Comparison of ENCODE assay signal across 10 cellular contexts in genomic region chr3:115341208-115341607, GRCh38.
DNase-seq lines count a peak whose midpoint lies in the region; ATAC-seq and TF ChIP-seq lines count a peak whose summit lies in the region.
"Had no signal": no experiment of that assay in that cellular context is flagged by ENCODE, and none has a peak within 500 bp of the region (broad histone marks: within the 10 kb centered on the region; RNA-seq: fewer than 3 reads in every experiment).

No MANE protein-coding gene starts in this region.

- peak; percentile 63 for DNase-seq in AG10803 (ENCODE audit: low read depth)
- peak; percentile 60 for DNase-seq in HFF-Myc (ENCODE audit: extremely low read depth, low read depth)
- DNase-seq in SW480 (ENCODE audit: low spot score): peak; percentile 56
- DNase-seq in hepatic stellate cell (ENCODE audit: low spot score): peak; percentile 6
- DNase-seq in DMS79 treated with DMSO at 0.1 percent for 48 hours (lab: John Stamatoyannopoulos, UW): no peak
- DNase-seq in esophagus muscularis mucosa (ENCODE audit: extremely low spot score): no peak
- no peak for DNase-seq in NK-92 (lab: John Stamatoyannopoulos, UW; ENCODE audit: unreplicated experiment)
- DNase-seq: CD8-positive, alpha-beta T cell; NCI-H187 had no signal

- ATAC-seq in GM18873 (IDR thresholded peaks at IDR 0.05; ENCODE audit: low FRiP score, unreplicated experiment): no peak
- ATAC-seq: CD8-positive, alpha-beta T cell had no signal

- no peak for TF ChIP-seq EP300 in esophagus muscularis mucosa (IDR thresholded peaks at IDR 0.05)

- no peaks in the 10 kb centered on the region for H3K9me3 ChIP-seq in esophagus muscularis mucosa

- WGBS in esophagus muscularis mucosa: 68% methylated on average over 1 of the region's 1 CpG

- H3K36me3 ChIP-seq in esophagus muscularis mucosa: no peaks in the 10 kb centered on the region

- no peak for TF ChIP-seq POLR2A in esophagus muscularis mucosa (IDR thresholded peaks at IDR 0.05; ENCODE audit: low read depth)

- no peaks in the 10 kb centered on the region for H3K4me1 ChIP-seq in esophagus muscularis mucosa

- H3K27ac ChIP-seq in esophagus muscularis mucosa (replicated peaks in 1 of 4): no peak overlapping the region

- TF ChIP-seq CTCF in AG10803 (conservative IDR thresholded peaks at IDR 0.05; ENCODE audit: low read length) (no peak), HFF-Myc (IDR thresholded peaks at IDR 0.05; ENCODE audit: low read depth, low read length, missing control alignments) (no peak), esophagus muscularis mucosa (IDR thresholded peaks at IDR 0.05) (no peak)

- H3K4me3 ChIP-seq in AG10803 (ENCODE audit: low read length): no peak overlapping the region
- H3K4me3 ChIP-seq in HFF-Myc (replicated peaks; ENCODE audit: low read depth, low read length): no peak overlapping the region
- no peak overlapping the region for H3K4me3 ChIP-seq in esophagus muscularis mucosa

- no peaks in the 10 kb centered on the region for H3K27me3 ChIP-seq in esophagus muscularis mucosa

- intact Hi-C loops in esophagus muscularis mucosa (cut with DNase I): no loop called here

Comparison
In these comparisons a context has a peak if more than half of its experiments do, and no peak if none do; other contexts are left out.
1. DNase-seq: peak in AG10803 (single experiment), HFF-Myc (single experiment), SW480 (single experiment) and hepatic stellate cell (single experiment); none in DMS79 treated with DMSO at 0.1 percent for 48 hours (single experiment), esophagus muscularis mucosa (single experiment) and NK-92 (single experiment).